In genomic region chr22:42893366-42894150, GRCh38 we compare ENCODE assay signal across 13 cellular contexts. TPM values are rescaled to one million over a fixed set of nuclear protein-coding genes. Genes with fewer than 3 reads are reported as not detected.
A peak's percentile ranks its signal among the peaks of the same experiment; 100 is the strongest.
DNase-seq lines count a peak whose midpoint lies in the region; ATAC-seq and TF ChIP-seq lines count a peak whose summit lies in the region.
"Had no signal": no experiment of that assay in that cellular context is flagged by ENCODE, and none has a peak within 500 bp of the region (broad histone marks: within the 10 kb centered on the region; RNA-seq: fewer than 3 reads in every experiment).

No MANE protein-coding gene starts in this region.

- no peak overlapping the region for H3K4me3 Mint-ChIP-seq in activated naive CD8-positive, alpha-beta T cell treated with anti-CD3 and anti-CD28 coated beads, Interleukin-2, amount 10 ng/mL, durations not matched to agents 7 days and 5 days
- no peak overlapping the region for H3K4me3 Mint-ChIP-seq in activated naive CD8-positive, alpha-beta T cell treated with anti-CD3 and anti-CD28 coated beads for 36 hours
- no peak overlapping the region for H3K4me3 Mint-ChIP-seq in activated CD8-positive, alpha-beta T cell treated with anti-CD3 and anti-CD28 coated beads for 36 hours
- H3K4me3 Mint-ChIP-seq in stimulated activated naive CD8-positive, alpha-beta T cell treated with anti-CD3 and anti-CD28 coated beads, Interleukin-15, amount 100 ng/mL, for 72 hours, result no peak overlapping the region

- no peaks in the 10 kb centered on the region for H3K27me3 Mint-ChIP-seq in activated naive CD8-positive, alpha-beta T cell treated with anti-CD3 and anti-CD28 coated beads, Interleukin-2, amount 10 ng/mL, durations not matched to agents 7 days and 5 days
- no peaks in the 10 kb centered on the region for H3K27me3 Mint-ChIP-seq in activated naive CD8-positive, alpha-beta T cell treated with anti-CD3 and anti-CD28 coated beads for 36 hours
- no peaks in the 10 kb centered on the region for H3K27me3 Mint-ChIP-seq in activated CD8-positive, alpha-beta T cell treated with anti-CD3 and anti-CD28 coated beads for 36 hours
- no peaks in the 10 kb centered on the region for H3K27me3 Mint-ChIP-seq in stimulated activated naive CD8-positive, alpha-beta T cell treated with anti-CD3 and anti-CD28 coated beads, Interleukin-15, amount 100 ng/mL, for 72 hours

- H3K4me1 ChIP-seq in lower lobe of right lung, result peaks cover 57% of the 10 kb centered on the region
- peaks cover 6% of the 10 kb centered on the region for H3K4me1 ChIP-seq in thymus (ENCODE audit: control insufficient read depth, insufficient read depth, low read length)
- H3K4me1 ChIP-seq: SJCRH30, testis had no signal

- DNase-seq in activated naive CD8-positive, alpha-beta T cell treated with anti-CD3 and anti-CD28 coated beads, Interleukin-2, amount 10 ng/mL, durations not matched to agents 7 days and 5 days, result no peak
- no peak for DNase-seq in activated naive CD8-positive, alpha-beta T cell treated with anti-CD3 and anti-CD28 coated beads for 36 hours
- DNase-seq in activated CD8-positive, alpha-beta T cell treated with anti-CD3 and anti-CD28 coated beads for 36 hours, result peak; percentile 19
- DNase-seq in lower lobe of right lung (no peak), cerebellum (ENCODE audit: low spot score) (no peak), iPS-NIHi11 (ENCODE audit: low spot score) (no peak)
- no peak for DNase-seq in stimulated activated naive CD8-positive, alpha-beta T cell treated with anti-CD3 and anti-CD28 coated beads, Interleukin-15, amount 100 ng/mL, for 72 hours
- DNase-seq: NCI-H1417 treated with DMSO at 0.1 percent for 48 hours, NCI-H2227 treated with DMSO at 0.1 percent for 48 hours, posterior cingulate gyrus, SJCRH30, testis had no signal

- H3K27me3 ChIP-seq in lower lobe of right lung (ENCODE audit: low read depth), result no peaks in the 10 kb centered on the region
- no peaks in the 10 kb centered on the region for H3K27me3 ChIP-seq in thymus (ENCODE audit: control insufficient read depth, insufficient read depth)
- H3K27me3 ChIP-seq: SJCRH30, testis had no signal

- H3K4me1 Mint-ChIP-seq in activated naive CD8-positive, alpha-beta T cell treated with anti-CD3 and anti-CD28 coated beads, Interleukin-2, amount 10 ng/mL, durations not matched to agents 7 days and 5 days, result peaks cover 48% of the 10 kb centered on the region
- peaks cover 31% of the 10 kb centered on the region for H3K4me1 Mint-ChIP-seq in activated naive CD8-positive, alpha-beta T cell treated with anti-CD3 and anti-CD28 coated beads for 36 hours
- H3K4me1 Mint-ChIP-seq in activated CD8-positive, alpha-beta T cell treated with anti-CD3 and anti-CD28 coated beads for 36 hours (ENCODE audit: low read depth), result peaks cover 42% of the 10 kb centered on the region
- H3K4me1 Mint-ChIP-seq in stimulated activated naive CD8-positive, alpha-beta T cell treated with anti-CD3 and anti-CD28 coated beads, Interleukin-15, amount 100 ng/mL, for 72 hours, result peaks cover 54% of the 10 kb centered on the region

- CTCF ChIA-PET in activated CD8-positive, alpha-beta T cell treated with anti-CD3 and anti-CD28 coated beads for 36 hours (lab: Charles Lee), result interaction anchor here (0.7 to 1.9 kb wide), 3 partner anchors 8 to 141 kb away, joined by 3 to 11 read pairs (median 3); no protein-coding TSS in a partner anchor

- ATAC-seq in activated naive CD8-positive, alpha-beta T cell treated with anti-CD3 and anti-CD28 coated beads, Interleukin-2, amount 10 ng/mL, durations not matched to agents 7 days and 5 days (ENCODE audit: low read depth), result peak; percentile 55
- ATAC-seq in activated CD8-positive, alpha-beta T cell treated with anti-CD3 and anti-CD28 coated beads for 36 hours, result peak; percentile 38
- no peak for ATAC-seq in lower lobe of right lung
- no peak for ATAC-seq in stimulated activated naive CD8-positive, alpha-beta T cell treated with anti-CD3 and anti-CD28 coated beads, Interleukin-15, amount 100 ng/mL, for 72 hours

- 91% methylated on average over 25 of the region's 25 CpGs for WGBS in thymus

- H3K27ac ChIP-seq in lower lobe of right lung (peak overlapping the region; percentile 74), thymus (ENCODE audit: low read depth) (peak overlapping the region; percentile 0)
- H3K27ac ChIP-seq: SJCRH30, testis had no signal

- peaks cover 34% of the 10 kb centered on the region for H3K36me3 ChIP-seq in lower lobe of right lung
- peaks cover 17% of the 10 kb centered on the region for H3K36me3 ChIP-seq in thymus (ENCODE audit: control insufficient read depth, insufficient read depth)

- H3K9me3 ChIP-seq in lower lobe of right lung, result no peaks in the 10 kb centered on the region
- no peaks in the 10 kb centered on the region for H3K9me3 ChIP-seq in thymus (ENCODE audit: control insufficient read depth)
- H3K9me3 ChIP-seq: SJCRH30, testis had no signal

- TF ChIP-seq CTCF in activated CD8-positive, alpha-beta T cell treated with anti-CD3 and anti-CD28 coated beads for 36 hours (IDR thresholded peaks at IDR 0.05), result no peak
- no peak for TF ChIP-seq CTCF in lower lobe of right lung (IDR thresholded peaks at IDR 0.05)

- peaks cover 3% of the 10 kb centered on the region for H3K36me3 Mint-ChIP-seq in activated naive CD8-positive, alpha-beta T cell treated with anti-CD3 and anti-CD28 coated beads, Interleukin-2, amount 10 ng/mL, durations not matched to agents 7 days and 5 days
- H3K36me3 Mint-ChIP-seq in activated naive CD8-positive, alpha-beta T cell treated with anti-CD3 and anti-CD28 coated beads for 36 hours, result peaks cover 5% of the 10 kb centered on the region
- H3K36me3 Mint-ChIP-seq in activated CD8-positive, alpha-beta T cell treated with anti-CD3 and anti-CD28 coated beads for 36 hours (ENCODE audit: low read depth), result peaks cover 6% of the 10 kb centered on the region

- peak overlapping the region; percentile 61 for H3K27ac Mint-ChIP-seq in activated naive CD8-positive, alpha-beta T cell treated with anti-CD3 and anti-CD28 coated beads, Interleukin-2, amount 10 ng/mL, durations not matched to agents 7 days and 5 days
- no peak overlapping the region for H3K27ac Mint-ChIP-seq in activated naive CD8-positive, alpha-beta T cell treated with anti-CD3 and anti-CD28 coated beads for 36 hours
- H3K27ac Mint-ChIP-seq in activated CD8-positive, alpha-beta T cell treated with anti-CD3 and anti-CD28 coated beads for 36 hours, result peak overlapping the region; percentile 30
- no peak overlapping the region for H3K27ac Mint-ChIP-seq in stimulated activated naive CD8-positive, alpha-beta T cell treated with anti-CD3 and anti-CD28 coated beads, Interleukin-15, amount 100 ng/mL, for 72 hours

- H3K9me3 Mint-ChIP-seq in activated naive CD8-positive, alpha-beta T cell treated with anti-CD3 and anti-CD28 coated beads, Interleukin-2, amount 10 ng/mL, durations not matched to agents 7 days and 5 days, result no peaks in the 10 kb centered on the region
- H3K9me3 Mint-ChIP-seq in activated naive CD8-positive, alpha-beta T cell treated with anti-CD3 and anti-CD28 coated beads for 36 hours, result no peaks in the 10 kb centered on the region
- H3K9me3 Mint-ChIP-seq in activated CD8-positive, alpha-beta T cell treated with anti-CD3 and anti-CD28 coated beads for 36 hours, result no peaks in the 10 kb centered on the region
- no peaks in the 10 kb centered on the region for H3K9me3 Mint-ChIP-seq in stimulated activated naive CD8-positive, alpha-beta T cell treated with anti-CD3 and anti-CD28 coated beads, Interleukin-15, amount 100 ng/mL, for 72 hours

- intact Hi-C loops in activated CD8-positive, alpha-beta T cell treated with anti-CD3 and anti-CD28 coated beads for 36 hours (cut with micrococcal nuclease), result no loop called here
- intact Hi-C loops in lower lobe of right lung (cut with DNase I), result no loop called here

- POLR2A ChIA-PET in activated naive CD8-positive, alpha-beta T cell treated with anti-CD3 and anti-CD28 coated beads, Interleukin-2, amount 10 ng/mL, durations not matched to agents 7 days and 5 days (lab: Charles Lee), result interaction anchor here (2.0 kb wide), 1 partner anchor 37 kb away, joined by 4 read pairs; no protein-coding TSS in a partner anchor
- POLR2A ChIA-PET in activated CD8-positive, alpha-beta T cell treated with anti-CD3 and anti-CD28 coated beads for 36 hours (lab: Charles Lee), result interaction anchor here (0.6 to 1.6 kb wide), 3 partner anchors 14 to 279 kb away, joined by 3 to 4 read pairs (median 3); no protein-coding TSS in a partner anchor

- H3K4me3 ChIP-seq in lower lobe of right lung, result no peak overlapping the region
- H3K4me3 ChIP-seq in thymus (ENCODE audit: low read length), result no peak overlapping the region
- H3K4me3 ChIP-seq: SJCRH30, testis had no signal

RNA-seq across cellular contexts. Expression of gene ARFGAP3, which starts 36.5 kb away (rescaled TPM):
- total RNA-seq in activated naive CD8-positive, alpha-beta T cell treated with anti-CD3 and anti-CD28 coated beads, Interleukin-2, amount 10 ng/mL, durations not matched to agents 7 days and 5 days, result 10 to 100 TPM; 34.5 to 38.0 TPM
- 10 to 100 TPM; 27.2 to 29.1 TPM for total RNA-seq in activated naive CD8-positive, alpha-beta T cell treated with anti-CD3 and anti-CD28 coated beads for 36 hours
- 10 to 100 TPM; 27.1 to 27.2 TPM for total RNA-seq in activated CD8-positive, alpha-beta T cell treated with anti-CD3 and anti-CD28 coated beads for 36 hours
- total RNA-seq in lower lobe of right lung (39.9 TPM), cerebellum (36.1 TPM)
- polyA plus RNA-seq in thymus, result 40.0 TPM

Comparison
In these comparisons a context has a peak if more than half of its experiments do, and no peak if none do; other contexts are left out.
1. H3K27ac Mint-ChIP-seq: peak in activated naive CD8-positive, alpha-beta T cell treated with anti-CD3 and anti-CD28 coated beads, Interleukin-2, amount 10 ng/mL, durations not matched to agents 7 days and 5 days (single experiment) and activated CD8-positive, alpha-beta T cell treated with anti-CD3 and anti-CD28 coated beads for 36 hours (single experiment); none in activated naive CD8-positive, alpha-beta T cell treated with anti-CD3 and anti-CD28 coated beads for 36 hours (single experiment) and stimulated activated naive CD8-positive, alpha-beta T cell treated with anti-CD3 and anti-CD28 coated beads, Interleukin-15, amount 100 ng/mL, for 72 hours (0 of 2).
2. ATAC-seq: peak in activated naive CD8-positive, alpha-beta T cell treated with anti-CD3 and anti-CD28 coated beads, Interleukin-2, amount 10 ng/mL, durations not matched to agents 7 days and 5 days (single experiment) and activated CD8-positive, alpha-beta T cell treated with anti-CD3 and anti-CD28 coated beads for 36 hours (single experiment); none in lower lobe of right lung (0 of 2) and stimulated activated naive CD8-positive, alpha-beta T cell treated with anti-CD3 and anti-CD28 coated beads, Interleukin-15, amount 100 ng/mL, for 72 hours (single experiment).